In genomic region chrX:56026816-56027215, GRCh38 we compare ENCODE assay signal across 23 cellular contexts.
DNase-seq lines count a peak whose midpoint lies in the region; ATAC-seq, FAIRE-seq and TF ChIP-seq lines count a peak whose summit lies in the region.
"Had no signal": no experiment of that assay in that cellular context is flagged by ENCODE, and none has a peak within 500 bp of the region (broad histone marks: within the 10 kb centered on the region; RNA-seq: fewer than 3 reads in every experiment).

No MANE protein-coding gene starts in this region.

- H3K36me3 Mint-ChIP-seq in astrocyte (ENCODE audit: low read depth, unreplicated experiment) = no peaks in the 10 kb centered on the region
- H3K36me3 Mint-ChIP-seq: CD4-positive, CD25-positive, alpha-beta regulatory T cell had no signal

- H3K27ac Mint-ChIP-seq in astrocyte (ENCODE audit: unreplicated experiment) = no peak overlapping the region
- H3K27ac Mint-ChIP-seq: CD4-positive, CD25-positive, alpha-beta regulatory T cell had no signal

- no peaks in the 10 kb centered on the region for H3K9me3 ChIP-seq in astrocyte (ENCODE audit: insufficient read depth, low read depth, low read length)
- H3K9me3 ChIP-seq: BE2C had no signal

- no peak overlapping the region for H3K4me3 Mint-ChIP-seq in astrocyte (ENCODE audit: unreplicated experiment)
- H3K4me3 Mint-ChIP-seq: CD4-positive, CD25-positive, alpha-beta regulatory T cell had no signal

- peaks cover 5% of the 10 kb centered on the region for H3K9me3 Mint-ChIP-seq in astrocyte (ENCODE audit: unreplicated experiment)
- H3K9me3 Mint-ChIP-seq: CD4-positive, CD25-positive, alpha-beta regulatory T cell had no signal

- H3K79me2 ChIP-seq in astrocyte (ENCODE audit: insufficient read depth, low read length) = no peaks in the 10 kb centered on the region

- H3K4me1 ChIP-seq in astrocyte (ENCODE audit: insufficient read depth, low read length) = no peaks in the 10 kb centered on the region
- H3K4me1 ChIP-seq: BE2C had no signal

- no peaks in the 10 kb centered on the region for H3K27me3 ChIP-seq in astrocyte (ENCODE audit: insufficient read depth, low read length)
- H3K27me3 ChIP-seq: BE2C had no signal

- H4K20me1 ChIP-seq in astrocyte (ENCODE audit: insufficient read depth, low read length) = no peaks in the 10 kb centered on the region

- ATAC-seq in HG02588 (IDR thresholded peaks at IDR 0.05; ENCODE audit: unreplicated experiment) = no peak
- ATAC-seq in HG02623 (IDR thresholded peaks at IDR 0.05; ENCODE audit: unreplicated experiment) = no peak
- ATAC-seq in omental fat pad (ENCODE audit: low FRiP score) = no peak

- H3K4me2 ChIP-seq in astrocyte (ENCODE audit: low read length) = no peak overlapping the region
- H3K4me2 ChIP-seq: KMS-11, PC-9 had no signal

- peak; percentile 29 for FAIRE-seq in astrocyte (lab: Jason Lieb, UNC)
- FAIRE-seq: GM12892, GM18507, H1 had no signal

- no peaks in the 10 kb centered on the region for H3K4me1 Mint-ChIP-seq in astrocyte (ENCODE audit: low read depth, unreplicated experiment)
- H3K4me1 Mint-ChIP-seq: CD4-positive, CD25-positive, alpha-beta regulatory T cell had no signal

- no peak overlapping the region for H2AFZ ChIP-seq in astrocyte (ENCODE audit: low read depth, low read length)
- H2AFZ ChIP-seq: PC-9 had no signal

- H3K27ac ChIP-seq in astrocyte (ENCODE audit: low read depth, low read length) = no peak overlapping the region
- H3K27ac ChIP-seq: HL-60, KMS-11, PC-9, RWPE1 had no signal

- DNase-seq in NCI-H748 (lab: John Stamatoyannopoulos, UW; ENCODE audit: unreplicated experiment) = peak; percentile 1
- no peak for DNase-seq in NCI-H748 treated with DMSO at 0.1 percent for 48 hours (lab: John Stamatoyannopoulos, UW)
- DNase-seq in NCI-H2107 treated with DMSO at 0.1 percent for 48 hours (lab: John Stamatoyannopoulos, UW; ENCODE audit: unreplicated experiment) = peak; percentile 76
- no peak for DNase-seq in astrocyte (ENCODE audit: low read depth)
- DNase-seq in omental fat pad (ENCODE audit: low spot score) = no peak
- no peak for DNase-seq in T-helper 1 cell
- DNase-seq: BE2C; CD4-positive, CD25-positive, alpha-beta regulatory T cell; COR-L47; DMS 273 treated with DMSO at 0.1 percent for 48 hours; MV-4-11; NCI-H2171 treated with DMSO at 0.1 percent for 48 hours; NCI-H446; NCI-H774 had no signal

- no peaks in the 10 kb centered on the region for H3K27me3 Mint-ChIP-seq in astrocyte (ENCODE audit: low read depth, unreplicated experiment)
- H3K27me3 Mint-ChIP-seq: CD4-positive, CD25-positive, alpha-beta regulatory T cell had no signal

- TF ChIP-seq CTCF in astrocyte (IDR thresholded peaks at IDR 0.05; ENCODE audit: insufficient read depth, low read depth, low read length) (no peak), omental fat pad (IDR thresholded peaks at IDR 0.05) (no peak)

- no peaks in the 10 kb centered on the region for H3K36me3 ChIP-seq in astrocyte (ENCODE audit: insufficient read depth, low read length)
- H3K36me3 ChIP-seq: BE2C had no signal

- no peak overlapping the region for H3K4me3 ChIP-seq in astrocyte (ENCODE audit: insufficient read depth, low read depth, low read length)
- H3K4me3 ChIP-seq: PC-9 had no signal

- H3K9ac ChIP-seq in astrocyte (ENCODE audit: low read length) = no peak overlapping the region
- H3K9ac ChIP-seq: KMS-11 had no signal

Comparison
In these comparisons a context has a peak if more than half of its experiments do, and no peak if none do; other contexts are left out.
1. DNase-seq: peak in NCI-H748 (single experiment) and NCI-H2107 treated with DMSO at 0.1 percent for 48 hours (single experiment); none in NCI-H748 treated with DMSO at 0.1 percent for 48 hours (single experiment), astrocyte (single experiment), omental fat pad (single experiment) and T-helper 1 cell (0 of 5).